Comparison of ENCODE assay signal across 1 cellular context in genomic region chr6:128337619-128338018, GRCh38.
TF ChIP-seq lines count a peak whose summit lies in the region.

No MANE protein-coding gene starts in this region.

TF ChIP-seq in IMR-90, 13 proteins besides CTCF, POLR2A, EP300 and RAD21:
- no peak for TF ChIP-seq ELK1 (IDR thresholded peaks at IDR 0.05; ENCODE audit: borderline replicate concordance, low read depth, low read length)
- no peak for TF ChIP-seq RFX5 (IDR thresholded peaks at IDR 0.05; ENCODE audit: low read depth, low read length)
- TF ChIP-seq MAFK (IDR thresholded peaks at IDR 0.05; ENCODE audit: low read depth, low read length), result no peak
